ENCODE assay signal across 8 cellular contexts in genomic region chr2:31170071-31170698, GRCh38. TPM values are rescaled to one million over a fixed set of nuclear protein-coding genes. Genes with fewer than 3 reads are reported as not detected.
DNase-seq lines count a peak whose midpoint lies in the region; ATAC-seq and TF ChIP-seq lines count a peak whose summit lies in the region.

No MANE protein-coding gene starts in this region.

- no peak overlapping the region for H3K4me3 ChIP-seq in lung

- no peaks in the 10 kb centered on the region for H3K9me3 ChIP-seq in lung (ENCODE audit: control insufficient read depth in 2 of 2, insufficient read depth in 1 of 2, low read length in 1 of 2)

- H3K4me1 ChIP-seq in lung (ENCODE audit: control insufficient read depth in 2 of 2, insufficient read depth in 2 of 2, low read length in 2 of 2), result no peaks in the 10 kb centered on the region

- H3K4me1 Mint-ChIP-seq in activated CD4-positive, alpha-beta T cell treated with anti-CD3 and anti-CD28 coated beads, Interleukin-2, amount 10 ng/mL, durations not matched to agents 7 days and 5 days, result peaks cover under 1% of the 10 kb centered on the region

- H3K9me3 Mint-ChIP-seq in activated CD4-positive, alpha-beta T cell treated with anti-CD3 and anti-CD28 coated beads, Interleukin-2, amount 10 ng/mL, durations not matched to agents 7 days and 5 days, result no peaks in the 10 kb centered on the region

- H3K36me3 Mint-ChIP-seq in activated CD4-positive, alpha-beta T cell treated with anti-CD3 and anti-CD28 coated beads, Interleukin-2, amount 10 ng/mL, durations not matched to agents 7 days and 5 days (ENCODE audit: low read depth), result no peaks in the 10 kb centered on the region

- peak; percentile 73 for ATAC-seq in HG03039 (IDR thresholded peaks at IDR 0.05; ENCODE audit: unreplicated experiment)
- ATAC-seq in lung (ENCODE audit: insufficient read depth, low FRiP score), result peak; percentile 91

- H3K36me3 ChIP-seq in lung (ENCODE audit: control insufficient read depth in 2 of 2, insufficient read depth in 2 of 2, low read length in 2 of 2), result no peaks in the 10 kb centered on the region

- no peak overlapping the region for H3K4me3 Mint-ChIP-seq in activated CD4-positive, alpha-beta T cell treated with anti-CD3 and anti-CD28 coated beads, Interleukin-2, amount 10 ng/mL, durations not matched to agents 7 days and 5 days

- WGBS in lung, 2 donors, result 1% methylated on average over 4 of the region's 4 CpGs

- H3K27ac ChIP-seq in lung (ENCODE audit: low read depth in 1 of 2, low read length in 1 of 2), result no peak overlapping the region

- POLR2A ChIA-PET in activated CD4-positive, alpha-beta T cell treated with anti-CD3 and anti-CD28 coated beads, Interleukin-2, amount 10 ng/mL, durations not matched to agents 7 days and 5 days (lab: Charles Lee), result no interaction called here

- CTCF ChIA-PET in activated CD4-positive, alpha-beta T cell treated with anti-CD3 and anti-CD28 coated beads, Interleukin-2, amount 10 ng/mL, durations not matched to agents 7 days and 5 days (lab: Charles Lee), result interaction anchor here (0.7 to 1.5 kb wide), 8 partner anchors 37 to 1014 kb away, joined by 3 to 16 read pairs (median 3); no protein-coding TSS in a partner anchor

- no peaks in the 10 kb centered on the region for H3K27me3 ChIP-seq in lung (ENCODE audit: control insufficient read depth, insufficient read depth)

- peak; percentile 73 for DNase-seq in SIG-M5 treated with dmso at 0.1 percent for 504 hours (lab: John Stamatoyannopoulos, UW; ENCODE audit: unreplicated experiment)
- DNase-seq in SIG-M5 (lab: John Stamatoyannopoulos, UW), result no peak
- DNase-seq in NCI-H2196 (lab: John Stamatoyannopoulos, UW; ENCODE audit: unreplicated experiment), result peak; percentile 32
- DNase-seq in activated CD4-positive, alpha-beta T cell treated with anti-CD3 and anti-CD28 coated beads, Interleukin-2, amount 10 ng/mL, durations not matched to agents 7 days and 5 days, result peak; percentile 57
- DNase-seq in ecto neural progenitor cell (ENCODE audit: low spot score), result peak; percentile 72
- peak; percentile 46 for DNase-seq in lung (ENCODE audit: low spot score)
- peak; percentile 13 to 14 for DNase-seq in stimulated activated CD8-positive, alpha-beta memory T cell treated with anti-CD3 and anti-CD28 coated beads, Interleukin-15, amount 100 ng/mL, for 48 hours (ENCODE audit: low read depth in 2 of 2)

- H3K27ac Mint-ChIP-seq in activated CD4-positive, alpha-beta T cell treated with anti-CD3 and anti-CD28 coated beads, Interleukin-2, amount 10 ng/mL, durations not matched to agents 7 days and 5 days, result no peak overlapping the region

- peak; percentile 87 for TF ChIP-seq CTCF in lung (IDR thresholded peaks at IDR 0.05; ENCODE audit: control extremely low read depth, extremely low read depth)

- H3K27me3 Mint-ChIP-seq in activated CD4-positive, alpha-beta T cell treated with anti-CD3 and anti-CD28 coated beads, Interleukin-2, amount 10 ng/mL, durations not matched to agents 7 days and 5 days, result peaks cover 5% of the 10 kb centered on the region

RNA-seq across cellular contexts. Expression of gene GALNT14, which starts 31.9 kb away (rescaled TPM):
- not detected for total RNA-seq in activated CD4-positive, alpha-beta T cell treated with anti-CD3 and anti-CD28 coated beads, Interleukin-2, amount 10 ng/mL, durations not matched to agents 7 days and 5 days
- total RNA-seq in lung, result 1 to 10 TPM; 2.1 to 2.8 TPM
- polyA plus RNA-seq in lung, result 1 to 10 TPM in 1 of 2 donors, under 1 TPM in 1; 0.85 to 2.8 TPM

RNA-seq across cellular contexts. Expression of gene CAPN14, which starts 47.1 kb away (rescaled TPM):
- total RNA-seq in activated CD4-positive, alpha-beta T cell treated with anti-CD3 and anti-CD28 coated beads, Interleukin-2, amount 10 ng/mL, durations not matched to agents 7 days and 5 days, result under 1 TPM; 0.10 to 0.12 TPM
- under 1 TPM; 0.21 to 0.26 TPM for total RNA-seq in lung
- under 1 TPM; 0.03 to 0.06 TPM for polyA plus RNA-seq in lung
